8 cellular contexts compared by ENCODE assay signal in the genomic region with DNA sequence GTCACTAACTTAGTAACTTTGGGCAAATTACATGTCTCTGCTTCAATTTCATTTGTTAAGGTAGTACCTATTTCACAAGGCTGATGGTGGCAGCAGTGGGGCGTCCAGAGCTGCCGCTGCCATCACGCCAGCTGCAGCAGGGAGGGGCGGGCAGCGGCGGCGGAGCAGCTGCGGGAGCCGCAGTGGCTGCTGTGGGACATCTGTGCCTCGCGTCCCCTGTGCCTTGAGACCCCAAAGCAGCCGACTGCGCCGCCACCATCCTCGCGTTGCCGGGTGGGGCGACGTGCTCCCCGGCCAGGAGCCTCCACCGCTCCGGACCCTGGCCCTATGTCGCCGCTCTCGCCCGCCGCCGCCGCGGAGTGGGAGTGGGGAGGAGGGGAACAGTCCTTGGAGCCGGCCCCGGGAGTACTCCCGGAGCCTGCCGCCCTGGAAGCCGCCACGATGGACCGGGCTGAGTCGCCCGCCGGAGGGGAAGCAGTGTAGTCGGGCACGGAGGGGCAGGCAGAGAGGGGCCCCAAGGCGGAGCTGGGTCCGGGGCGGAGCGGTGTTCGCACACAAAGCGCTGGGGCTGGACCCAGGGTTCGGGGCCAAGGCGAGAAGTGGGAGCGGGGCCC. TPM values are rescaled to one million over a fixed set of nuclear protein-coding genes. Genes with fewer than 3 reads are reported as not detected.
DNase-seq lines count a peak whose midpoint lies in the region; ATAC-seq and TF ChIP-seq lines count a peak whose summit lies in the region.

No MANE protein-coding gene starts in this region.

- H4K91ac ChIP-seq in neuronal stem cell (ENCODE audit: low read depth, low read length, poor library complexity): peak overlapping the region; percentile 85

- no peaks in the 10 kb centered on the region for H3K27me3 ChIP-seq in neuronal stem cell (ENCODE audit: control insufficient read depth in 3 of 3, insufficient read depth in 3 of 3, low read depth in 1 of 3, low read length in 3 of 3)
- H3K27me3 ChIP-seq in tibial artery: no peaks in the 10 kb centered on the region
- no peaks in the 10 kb centered on the region for H3K27me3 ChIP-seq in Karpas-422 (ENCODE audit: low read length)

- no peak overlapping the region for H4K8ac ChIP-seq in neuronal stem cell (ENCODE audit: low read depth, low read length)

- no peaks in the 10 kb centered on the region for H3K27me3 Mint-ChIP-seq in activated naive CD8-positive, alpha-beta T cell

- peak overlapping the region; percentile 85 for H2BK15ac ChIP-seq in neuronal stem cell (ENCODE audit: low read length)

- peak overlapping the region; percentile 85 for H3K4me3 Mint-ChIP-seq in activated naive CD8-positive, alpha-beta T cell

- H2BK120ac ChIP-seq in neuronal stem cell (ENCODE audit: low read depth, low read length): no peak overlapping the region

- peaks cover 9% of the 10 kb centered on the region for H3K4me1 Mint-ChIP-seq in activated naive CD8-positive, alpha-beta T cell (ENCODE audit: low read depth)

- DNase-seq in GM03348 (ENCODE audit: low spot score): peak; percentile 55
- peak; percentile 71 for DNase-seq in RKO (ENCODE audit: low spot score)
- peak; percentile 85 for DNase-seq in globus pallidus (ENCODE audit: low spot score)
- peak; percentile 49 for DNase-seq in neuronal stem cell (ENCODE audit: low spot score)
- peak; percentile 70 to 77 for DNase-seq in tibial artery
- no peak for DNase-seq in Karpas-422

- peak overlapping the region; percentile 81 for H2AK5ac ChIP-seq in neuronal stem cell (ENCODE audit: low read depth, low read length)

- H3K4ac ChIP-seq in neuronal stem cell (ENCODE audit: low read length): no peak overlapping the region

- intact Hi-C loops in tibial artery (cut with DNase I; ENCODE audit: low total_unique reads): loop anchor here (5.0 to 10.0 kb wide), 2 partner anchors 117 to 580 kb away; a partner anchor contains a TSS

- H3K4me1 ChIP-seq in neuronal stem cell (ENCODE audit: control insufficient read depth in 2 of 2, insufficient read depth in 1 of 2, low read depth in 1 of 2, low read length in 2 of 2) (peaks cover 6% of the 10 kb centered on the region in 2 donors), tibial artery (peaks cover 0 to 22% (median 16%) of the 10 kb centered on the region in 4 donors), Karpas-422 (ENCODE audit: low read length) (no peaks in the 10 kb centered on the region)

- H3K9me2 ChIP-seq in Karpas-422 (replicated peaks; ENCODE audit: insufficient read depth, low read length): no peaks in the 10 kb centered on the region

- H2BK5ac ChIP-seq in neuronal stem cell (ENCODE audit: low read length): peak overlapping the region; percentile 98

- H3K36me3 ChIP-seq in neuronal stem cell (replicated peaks in 1 of 2; ENCODE audit: control insufficient read depth in 2 of 2, insufficient read depth in 2 of 2, low read length in 2 of 2) (peaks cover 0 to 35% of the 10 kb centered on the region in 2 donors), tibial artery (peaks cover 21 to 27% (median 22%) of the 10 kb centered on the region in 3 donors), Karpas-422 (ENCODE audit: insufficient read depth, low read length) (no peaks in the 10 kb centered on the region)

- no peaks in the 10 kb centered on the region for H3K36me3 Mint-ChIP-seq in activated naive CD8-positive, alpha-beta T cell

- H2BK12ac ChIP-seq in neuronal stem cell (ENCODE audit: low read length): no peak overlapping the region

- no CpG with 5 or more reads among the region's 51 CpGs for whole genome bisulfite sequencing in neuronal stem cell (ENCODE audit: extremely low coverage in 2 of 2, insufficient read length in 2 of 2, insufficient replicate concordance in 1 of 2), 2 donors

- H3K9me3 ChIP-seq in neuronal stem cell (replicated peaks in 1 of 2; ENCODE audit: control insufficient read depth in 2 of 2, insufficient read depth in 1 of 2, low read depth in 1 of 2, low read length in 2 of 2) (peaks cover 0 to 2% of the 10 kb centered on the region in 2 donors), tibial artery (no peaks in the 10 kb centered on the region), Karpas-422 (ENCODE audit: low read length) (no peaks in the 10 kb centered on the region)

- peak; percentile 34 to 43 for TF ChIP-seq CTCF in tibial artery (IDR thresholded peaks at IDR 0.05)

- H3K79me2 ChIP-seq in Karpas-422 (ENCODE audit: low read length): no peaks in the 10 kb centered on the region

- peak overlapping the region; percentile 99 for H3K18ac ChIP-seq in neuronal stem cell (ENCODE audit: low read length)

- peak; percentile 62 for ATAC-seq in HG03280 (IDR thresholded peaks at IDR 0.05; ENCODE audit: unreplicated experiment)

- H3K23ac ChIP-seq in neuronal stem cell (ENCODE audit: low read depth, low read length, poor library complexity): peak overlapping the region; percentile 55

- no peaks in the 10 kb centered on the region for H4K20me1 ChIP-seq in Karpas-422 (ENCODE audit: insufficient read depth, low read depth, low read length)

- H3K79me1 ChIP-seq in neuronal stem cell (ENCODE audit: low read depth, low read length): peaks cover 3% of the 10 kb centered on the region

- peak overlapping the region; percentile 89 for H3K14ac ChIP-seq in neuronal stem cell (ENCODE audit: low read length)

- no peak overlapping the region for H3K27ac Mint-ChIP-seq in activated naive CD8-positive, alpha-beta T cell

- peak overlapping the region; percentile 98 for H3K9ac ChIP-seq in neuronal stem cell (ENCODE audit: low read depth, low read length, poor library complexity)
- H3K9ac ChIP-seq in Karpas-422 (ENCODE audit: low read length): no peak overlapping the region

- no peaks in the 10 kb centered on the region for H3K9me3 Mint-ChIP-seq in activated naive CD8-positive, alpha-beta T cell (ENCODE audit: low read depth)

- H3K4me3 ChIP-seq in neuronal stem cell (ENCODE audit: low read length in 2 of 2) (peak overlapping the region; percentile 58 to 95), tibial artery (peak overlapping the region; percentile 72 to 90), Karpas-422 (ENCODE audit: low read length) (no peak overlapping the region)

- H3K27ac ChIP-seq in neuronal stem cell (replicated peaks; ENCODE audit: low read length) (peak overlapping the region; percentile 75), tibial artery (peak overlapping the region; percentile 94 to 98), Karpas-422 (ENCODE audit: low read length) (no peak overlapping the region)

- peak overlapping the region; percentile 98 for H2AFZ ChIP-seq in neuronal stem cell (ENCODE audit: low read length)
- no peak overlapping the region for H2AFZ ChIP-seq in Karpas-422 (ENCODE audit: low read length)

- peak overlapping the region; percentile 83 for H3K4me2 ChIP-seq in neuronal stem cell (ENCODE audit: insufficient read depth, low read length, poor library complexity, severe bottlenecking)
- no peak overlapping the region for H3K4me2 ChIP-seq in Karpas-422 (ENCODE audit: low read depth, low read length, poor library complexity, severe bottlenecking)

RNA-seq across cellular contexts. Expression of a gene that starts 51.4 kb away (rescaled TPM):
- polyA plus RNA-seq in neuronal stem cell (2013, experiment 1 of 2): 0.06 TPM
- polyA plus RNA-seq in neuronal stem cell (2013, experiment 2 of 2): 0.06 TPM
- total RNA-seq in Karpas-422 (2014; rRNA removed; shearing (Covaris generic); ENCODE audit: low replicate concordance): not detected in 2 replicates
